Comparison of ENCODE assay signal across 1 cellular context in genomic region chr3:12953201-12953712, GRCh38.
TF ChIP-seq lines count a peak whose summit lies in the region.

No MANE protein-coding gene starts in this region.

TF ChIP-seq in K562, 482 proteins besides CTCF, POLR2A, EP300 and RAD21 (continued from another document and continues in another):
- no peak for TF ChIP-seq CREB3 (tag; conservative IDR thresholded peaks at IDR 0.05; ENCODE audit: low read depth)
- TF ChIP-seq DIDO1 (tag; IDR thresholded peaks at IDR 0.05; ENCODE audit: low read depth) = no peak
- TF ChIP-seq CBFA2T2 (conservative IDR thresholded peaks at IDR 0.05) = peak; percentile 94
- no peak for TF ChIP-seq SRSF1 (IDR thresholded peaks at IDR 0.05; ENCODE audit: low read depth, low read length)
- peak; percentile 90; the same call in 1 of the 2 replicates for TF ChIP-seq ZBTB17 (CRISPR knock-in tag; IDR thresholded peaks at IDR 0.05)
- no peak for TF ChIP-seq PHF21A (IDR thresholded peaks at IDR 0.05; ENCODE audit: borderline replicate concordance, low read depth)
- peak; percentile 82; the same call in 1 of the 2 replicates for TF ChIP-seq ETV5 (CRISPR knock-in tag; IDR thresholded peaks at IDR 0.05; ENCODE audit: low read depth)
- peak; percentile 85 for TF ChIP-seq NFIC (IDR thresholded peaks at IDR 0.05)
- TF ChIP-seq SRSF3 (IDR thresholded peaks at IDR 0.05; ENCODE audit: insufficient read depth, low read length) = no peak
- TF ChIP-seq JUND (IDR thresholded peaks at IDR 0.05; ENCODE audit: borderline replicate concordance, low read depth, low read length) = peak; percentile 61; the same call in 1 of the 2 replicates
- peak; percentile 49; the same call in 1 of the 3 replicates for TF ChIP-seq JUND (tag; IDR thresholded peaks at IDR 0.05; ENCODE audit: borderline replicate concordance, low read depth, low read length)
- TF ChIP-seq FOSL1 (tag; conservative IDR thresholded peaks at IDR 0.05) = peak; percentile 42
- TF ChIP-seq HEY1 (CRISPR knock-in tag; IDR thresholded peaks at IDR 0.05; ENCODE audit: borderline replicate concordance) = no peak
- TF ChIP-seq FOXM1 (IDR thresholded peaks at IDR 0.05; ENCODE audit: low read depth) = peak; percentile 79; the same call in 1 of the 2 replicates
- no peak for TF ChIP-seq FOXM1 (CRISPR knock-in tag; IDR thresholded peaks at IDR 0.05; ENCODE audit: low read depth)
- peak; percentile 75 for TF ChIP-seq SMAD3 (CRISPR knock-in tag; conservative IDR thresholded peaks at IDR 0.05)
- no peak for TF ChIP-seq FOXK1 (CRISPR knock-in tag; IDR thresholded peaks at IDR 0.05; ENCODE audit: borderline replicate concordance)
- no peak for TF ChIP-seq SMC3 (conservative IDR thresholded peaks at IDR 0.05; ENCODE audit: insufficient read depth, low read depth, low read length)
- peak; percentile 54 for TF ChIP-seq TAF1 (IDR thresholded peaks at IDR 0.05; ENCODE audit: control insufficient read depth, extremely low read depth, insufficient read depth, low read length, severe bottlenecking)
- TF ChIP-seq ARNT (IDR thresholded peaks at IDR 0.05) = peak; percentile 18 to 27; a peak in 1 of 4 replicates
- TF ChIP-seq POLR2G (IDR thresholded peaks at IDR 0.05; ENCODE audit: low read depth, low read length) = peak; percentile 77
- peak; percentile 48; the same call in 1 of the 2 replicates for TF ChIP-seq ETV1 (tag; conservative IDR thresholded peaks at IDR 0.05; ENCODE audit: low read depth)
- no peak for TF ChIP-seq NR4A1 (CRISPR knock-in tag; IDR thresholded peaks at IDR 0.05)
- no peak for TF ChIP-seq NR4A1 (tag; IDR thresholded peaks at IDR 0.05)
- peak; percentile 97 for TF ChIP-seq ARID1B (IDR thresholded peaks at IDR 0.05)
- TF ChIP-seq ZNF282 (CRISPR knock-in tag; IDR thresholded peaks at IDR 0.05) = no peak
- TF ChIP-seq ZNF586 (CRISPR knock-in tag; conservative IDR thresholded peaks at IDR 0.05) = no peak
- TF ChIP-seq ZBTB2 (IDR thresholded peaks at IDR 0.05) = no peak
- no peak for TF ChIP-seq STAT5B (CRISPR knock-in tag; IDR thresholded peaks at IDR 0.05)
- TF ChIP-seq MLLT1 (IDR thresholded peaks at IDR 0.05) = 0 out of 4 replicates have a peak, but pooled peaks of 1 of the 2 experiments have one; percentile 35
- TF ChIP-seq PRDM10 (IDR thresholded peaks at IDR 0.05; ENCODE audit: partially characterized antibody) = peak; percentile 80
- TF ChIP-seq TSC22D4 (tag; IDR thresholded peaks at IDR 0.05) = no peak
- peak; percentile 65; the same call in 1 of the 2 replicates for TF ChIP-seq CREM (IDR thresholded peaks at IDR 0.05; ENCODE audit: low read depth)
- TF ChIP-seq ELF2 (CRISPR knock-in tag; IDR thresholded peaks at IDR 0.05) = no peak
- peak; percentile 65; the same call in 1 of the 2 replicates for TF ChIP-seq MYC (IDR thresholded peaks at IDR 0.05; ENCODE audit: low read depth, low read length)
- TF ChIP-seq MYC (CRISPR knock-in tag; IDR thresholded peaks at IDR 0.05; ENCODE audit: borderline replicate concordance, low read depth) = no peak
- TF ChIP-seq ZNF766 (CRISPR knock-in tag; conservative IDR thresholded peaks at IDR 0.05) = peak; percentile 85
- TF ChIP-seq ZBED1 (IDR thresholded peaks at IDR 0.05) = peak; percentile 51; the same call in 1 of the 2 replicates
- TF ChIP-seq ZNF436 (CRISPR knock-in tag; IDR thresholded peaks at IDR 0.05) = no peak
- peak; percentile 82; the same call in 1 of the 2 replicates for TF ChIP-seq ZNF644 (tag; IDR thresholded peaks at IDR 0.05; ENCODE audit: low read depth)
- no peak for TF ChIP-seq WHSC1 (IDR thresholded peaks at IDR 0.05; ENCODE audit: low read length)
- peak in 1 of 2 experiments; percentile 87; a peak in 2 of 4 replicates for TF ChIP-seq ZMIZ1 (IDR thresholded peaks at IDR 0.05; ENCODE audit: low read depth in 2 of 2, low read length in 2 of 2)
- no peak for TF ChIP-seq USF2 (CRISPR knock-in tag; IDR thresholded peaks at IDR 0.05)
- TF ChIP-seq L3MBTL2 (IDR thresholded peaks at IDR 0.05) = 0 out of 2 replicates have a peak, but pooled peaks have one; percentile 16
- peak; percentile 83; the same call in 1 of the 2 replicates for TF ChIP-seq RNF2 (IDR thresholded peaks at IDR 0.05)
- TF ChIP-seq RUNX1 (IDR thresholded peaks at IDR 0.05; ENCODE audit: low read depth) = peak; percentile 45; the same call in 1 of the 2 replicates
- peak; percentile 98 for TF ChIP-seq SMAD4 (CRISPR knock-in tag; conservative IDR thresholded peaks at IDR 0.05)
- TF ChIP-seq SMARCA4 (IDR thresholded peaks at IDR 0.05) = peak; percentile 91
- no peak for TF ChIP-seq COPS2 (conservative IDR thresholded peaks at IDR 0.05)
- TF ChIP-seq UBTF (IDR thresholded peaks at IDR 0.05; ENCODE audit: borderline replicate concordance in 1 of 2, low read depth in 2 of 2, low read length in 2 of 2) = peak; percentile 64 to 97; a peak in 2 of 4 replicates
- peak in 1 of 2 experiments; percentile 78; a peak in 2 of 4 replicates for TF ChIP-seq SRF (CRISPR knock-in tag; IDR thresholded peaks at IDR 0.05)
- TF ChIP-seq DMBX1 (CRISPR knock-in tag; IDR thresholded peaks at IDR 0.05; ENCODE audit: borderline replicate concordance) = peak; percentile 91
- TF ChIP-seq MNT (conservative IDR thresholded peaks at IDR 0.05) = peak; percentile 36 to 70; a peak in 3 of 4 replicates
- TF ChIP-seq TRIM24 (IDR thresholded peaks at IDR 0.05) = peak; percentile 55 to 72; a peak in 2 of 4 replicates
- no peak for TF ChIP-seq FOXA1 (IDR thresholded peaks at IDR 0.05; ENCODE audit: borderline replicate concordance)
- TF ChIP-seq FOXP1 (CRISPR knock-in tag; IDR thresholded peaks at IDR 0.05) = no peak
